20 cellular contexts compared by ENCODE assay signal in the genomic region with DNA sequence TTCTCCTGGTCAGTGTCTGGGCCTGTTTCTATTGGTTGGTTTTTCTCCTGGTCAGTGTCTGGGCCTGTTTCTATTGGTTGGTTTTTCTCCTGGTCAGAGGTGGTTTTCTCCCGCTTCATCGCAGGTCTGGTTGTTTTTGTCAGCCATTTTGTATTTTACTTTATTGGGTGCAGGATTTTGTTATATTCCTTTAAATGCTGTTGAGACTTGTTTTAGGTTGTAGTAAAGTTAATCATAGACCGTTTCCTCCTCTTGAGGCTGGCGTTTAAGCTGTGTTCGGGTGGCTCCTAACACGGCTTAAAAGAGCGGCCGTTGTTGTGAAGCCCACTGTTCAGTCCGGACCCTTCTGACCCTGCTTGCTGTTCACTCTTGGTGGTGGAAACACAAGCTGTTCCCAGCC. TPM values are rescaled to one million over a fixed set of nuclear protein-coding genes. Genes with fewer than 3 reads are reported as not detected.
DNase-seq lines count a peak whose midpoint lies in the region; ATAC-seq and TF ChIP-seq lines count a peak whose summit lies in the region.
"Had no signal": no experiment of that assay in that cellular context is flagged by ENCODE, and none has a peak within 500 bp of the region (broad histone marks: within the 10 kb centered on the region; RNA-seq: fewer than 3 reads in every experiment).

No MANE protein-coding gene starts in this region.

- H3K27ac ChIP-seq in mammary epithelial cell (ENCODE audit: insufficient read depth, low read depth, low read length) (no peak overlapping the region), OCI-LY1 (ENCODE audit: low read depth, low read length, poor library complexity, severe bottlenecking) (no peak overlapping the region)
- H3K27ac ChIP-seq: coronary artery, epithelial cell of prostate, GM23248, left lung, ovary, sigmoid colon had no signal

- H2AFZ ChIP-seq in mammary epithelial cell (ENCODE audit: low read depth, low read length), result no peak overlapping the region
- no peak overlapping the region for H2AFZ ChIP-seq in OCI-LY1 (ENCODE audit: low read length)
- H2AFZ ChIP-seq: GM23248 had no signal

- BruUV-seq in MCF 10A (replicated peaks; lab: Mats Ljungman, UMichigan), result no TSS peak
- BruUV-seq in mammary epithelial cell (replicated peaks; lab: Mats Ljungman, UMichigan), result no TSS peak

- no peaks in the 10 kb centered on the region for H3F3A ChIP-seq in OCI-LY1 (ENCODE audit: insufficient read depth, low read length)

- H3K9ac ChIP-seq in mammary epithelial cell (ENCODE audit: insufficient read depth, low read length), result no peak overlapping the region
- no peak overlapping the region for H3K9ac ChIP-seq in OCI-LY1 (ENCODE audit: low read length)
- H3K9ac ChIP-seq: GM23248 had no signal

- H4K20me1 ChIP-seq in mammary epithelial cell (ENCODE audit: insufficient read depth, low read length) (peaks cover 2% of the 10 kb centered on the region), OCI-LY1 (ENCODE audit: insufficient read depth, low read length) (no peaks in the 10 kb centered on the region)

- no peaks in the 10 kb centered on the region for H3K27me3 Mint-ChIP-seq in MCF 10A (ENCODE audit: insufficient read depth, unreplicated experiment)
- peaks cover 9% of the 10 kb centered on the region for H3K27me3 Mint-ChIP-seq in glutamatergic neuron (ENCODE audit: unreplicated experiment)

- no peaks in the 10 kb centered on the region for H3K9me2 ChIP-seq in OCI-LY1 (ENCODE audit: low read depth, low read length)

- no peaks in the 10 kb centered on the region for H3K9me3 Mint-ChIP-seq in MCF 10A (ENCODE audit: unreplicated experiment)
- peaks cover 23% of the 10 kb centered on the region for H3K9me3 Mint-ChIP-seq in glutamatergic neuron (ENCODE audit: unreplicated experiment)

- POLR2A ChIA-PET in MCF 10A (lab: Yijun Ruan, JAX), result interaction anchor here (0.5 kb wide), 1 partner anchor 203 kb away, joined by 3 read pairs; no protein-coding TSS in a partner anchor

- peak overlapping the region; percentile 46 for H3K27ac Mint-ChIP-seq in MCF 10A (ENCODE audit: low read depth, unreplicated experiment)
- peak overlapping the region; percentile 80 for H3K27ac Mint-ChIP-seq in glutamatergic neuron (ENCODE audit: unreplicated experiment)

- dilution Hi-C loops in mammary epithelial cell (cut with HindIII; ENCODE audit: low sequenced_read_pairs), result no loop called here

- H3K36me3 Mint-ChIP-seq in MCF 10A (ENCODE audit: insufficient read depth, unreplicated experiment), result peaks cover 35% of the 10 kb centered on the region
- peaks cover 39% of the 10 kb centered on the region for H3K36me3 Mint-ChIP-seq in glutamatergic neuron (ENCODE audit: unreplicated experiment)

- no peaks in the 10 kb centered on the region for H3K27me3 ChIP-seq in mammary epithelial cell (ENCODE audit: insufficient read depth, low read length)
- H3K27me3 ChIP-seq in OCI-LY1 (ENCODE audit: insufficient read depth, low read length), result no peaks in the 10 kb centered on the region
- H3K27me3 ChIP-seq: left lung, ovary, sigmoid colon had no signal

- in situ Hi-C loops in mammary epithelial cell (cut with MboI; ENCODE audit: low sequenced_read_pairs in 2 of 2), result no loop called here

- intact Hi-C loops in MCF 10A (cut with micrococcal nuclease), result no loop called here
- intact Hi-C loops in mammary epithelial cell (cut with micrococcal nuclease), result no loop called here

- H3K4me3 Mint-ChIP-seq in MCF 10A (ENCODE audit: unreplicated experiment), result no peak overlapping the region
- peak overlapping the region; percentile 61 for H3K4me3 Mint-ChIP-seq in glutamatergic neuron (ENCODE audit: unreplicated experiment)

- H3K4me2 ChIP-seq in mammary epithelial cell (ENCODE audit: insufficient read depth, low read depth, low read length) (no peak overlapping the region), OCI-LY1 (ENCODE audit: low read length) (peak overlapping the region; percentile 10; the same call in 1 of the 2 replicates)

- CTCF ChIA-PET in MCF 10A (lab: Yijun Ruan, JAX) (no interaction called here), mammary epithelial cell (lab: Charles Lee; ENCODE audit: low non-redundant PET) (no interaction called here)

- no peak overlapping the region for H3K4me3 ChIP-seq in mammary epithelial cell (replicated peaks in 1 of 3; ENCODE audit: insufficient read depth in 1 of 3, low read depth in 2 of 3, low read length in 3 of 3)
- no peak overlapping the region for H3K4me3 ChIP-seq in OCI-LY1 (ENCODE audit: low read depth, low read length, poor library complexity, severe bottlenecking)
- no peak overlapping the region for H3K4me3 ChIP-seq in foreskin fibroblast (ENCODE audit: low read depth in 1 of 2, low read length in 2 of 2)
- H3K4me3 ChIP-seq: coronary artery, GM23248, left lung, ovary, sigmoid colon had no signal

- H3K4me1 ChIP-seq in mammary epithelial cell (ENCODE audit: insufficient read depth, low read length) (no peaks in the 10 kb centered on the region), OCI-LY1 (ENCODE audit: insufficient read depth, low read length, severe bottlenecking) (peaks cover 9% of the 10 kb centered on the region)
- H3K4me1 ChIP-seq: left lung, sigmoid colon had no signal

- DNase-seq in MCF 10A (ENCODE audit: unreplicated experiment) (no peak), mammary epithelial cell (no peak), glutamatergic neuron (no peak), foreskin fibroblast (no peak)
- DNase-seq: activated CD4-positive, alpha-beta T cell treated with anti-CD3 and anti-CD28 coated beads, Interleukin-2, amount 50 U/mL, for 4 hours; GM23248; IMR-90; left lung; NCI-H2029 treated with DMSO at 0.1 percent for 48 hours; NCI-H510A treated with DMSO at 0.1 percent for 48 hours; ovary; SIG-M5; sigmoid colon; substantia nigra; T1000 had no signal

- ATAC-seq in GM19467 (IDR thresholded peaks at IDR 0.05; ENCODE audit: unreplicated experiment) (no peak), HG03354 (IDR thresholded peaks at IDR 0.05; ENCODE audit: poor library complexity, severe bottlenecking, unreplicated experiment) (no peak)
- ATAC-seq: left lung had no signal

- H3K79me2 ChIP-seq in mammary epithelial cell (ENCODE audit: insufficient read depth, low read length), result peaks cover 95% of the 10 kb centered on the region
- peaks cover 37% of the 10 kb centered on the region for H3K79me2 ChIP-seq in OCI-LY1 (ENCODE audit: insufficient read depth, low read length)

- H3K36me3 ChIP-seq in mammary epithelial cell (ENCODE audit: insufficient read depth, low read length) (peaks cover 5% of the 10 kb centered on the region), OCI-LY1 (ENCODE audit: insufficient read depth, low read length) (peaks cover 57% of the 10 kb centered on the region)
- H3K36me3 ChIP-seq: ovary had no signal

- H3K4me1 Mint-ChIP-seq in MCF 10A (ENCODE audit: insufficient read depth, unreplicated experiment) (no peaks in the 10 kb centered on the region), glutamatergic neuron (ENCODE audit: low read depth, unreplicated experiment) (peaks cover 17% of the 10 kb centered on the region)

- WGBS in mammary epithelial cell (ENCODE audit: low coverage, missing lambda C conversion rate), result 98% methylated on average over 9 of the region's 9 CpGs

- TF ChIP-seq CTCF in MCF 10A (IDR thresholded peaks at IDR 0.05; ENCODE audit: unreplicated experiment), result no peak
- no peak for TF ChIP-seq CTCF in mammary epithelial cell (conservative IDR thresholded peaks at IDR 0.05 in 1 of 2, IDR thresholded peaks at IDR 0.05 in 1 of 2; ENCODE audit: extremely low read depth in 1 of 2, insufficient read depth in 1 of 2, low read depth in 1 of 2, low read length in 2 of 2)
- TF ChIP-seq CTCF in OCI-LY1 (IDR thresholded peaks at IDR 0.05; ENCODE audit: low read length), result no peak
- TF ChIP-seq CTCF in glutamatergic neuron (IDR thresholded peaks at IDR 0.05; ENCODE audit: partially characterized antibody, unreplicated experiment), result no peak
- no peak for TF ChIP-seq CTCF in foreskin fibroblast (IDR thresholded peaks at IDR 0.05; ENCODE audit: low read depth, low read length)

- H3K9me3 ChIP-seq in mammary epithelial cell (replicated peaks; ENCODE audit: insufficient read depth, low read length) (peaks cover 2% of the 10 kb centered on the region), OCI-LY1 (ENCODE audit: low read length) (peaks cover 10% of the 10 kb centered on the region; the same call in 1 of the 2 replicates)
- H3K9me3 ChIP-seq: left lung, ovary, sigmoid colon had no signal

RNA-seq across cellular contexts. Expression of gene ZBED4, which starts 26.2 kb away (rescaled TPM):
- 15.9 and 16.4 TPM in 2 replicates for total RNA-seq in MCF 10A (2022)
- 10 to 100 TPM; 16.8 to 20.7 TPM for total RNA-seq in mammary epithelial cell
- 6.3 TPM for polyA plus RNA-seq in mammary epithelial cell
- 19.3 TPM for polyA minus RNA-seq in mammary epithelial cell
- total RNA-seq in glutamatergic neuron (ENCODE audit: unreplicated experiment), result 53.5 TPM

RNA-seq across cellular contexts. Expression of gene ALG12, which starts 38.4 kb away (rescaled TPM):
- 16.6 and 18.2 TPM in 2 replicates for total RNA-seq in MCF 10A (2022)
- total RNA-seq in mammary epithelial cell, result 10 to 100 TPM; 19.0 to 19.9 TPM
- polyA plus RNA-seq in mammary epithelial cell, result 12.6 TPM
- 3.8 TPM for polyA minus RNA-seq in mammary epithelial cell
- total RNA-seq in glutamatergic neuron (ENCODE audit: unreplicated experiment), result 14.7 TPM

RNA-seq across cellular contexts. Expression of gene CRELD2, which starts 38.6 kb away (rescaled TPM):
- 70.7 and 107 TPM in 2 replicates for total RNA-seq in MCF 10A (2022)
- 10 to 100 TPM; 26.5 to 51.5 TPM for total RNA-seq in mammary epithelial cell
- 63.8 TPM for polyA plus RNA-seq in mammary epithelial cell
- polyA minus RNA-seq in mammary epithelial cell, result 22.6 TPM
- total RNA-seq in glutamatergic neuron (ENCODE audit: unreplicated experiment), result 24.9 TPM

RNA-seq across cellular contexts. Expression of gene BRD1, which starts 52.2 kb away (rescaled TPM):
- total RNA-seq in MCF 10A (2022) (40.7 and 48.1 TPM in 2 replicates), mammary epithelial cell (10 to 100 TPM; 25.5 to 26.9 TPM), glutamatergic neuron (ENCODE audit: unreplicated experiment) (73.7 TPM)
- polyA plus RNA-seq in mammary epithelial cell, result 4.5 TPM
- 5.3 TPM for polyA minus RNA-seq in mammary epithelial cell
